In genomic region chr10:108014902-108015177, GRCh38 we compare ENCODE assay signal across 17 cellular contexts.
DNase-seq lines count a peak whose midpoint lies in the region; ATAC-seq and TF ChIP-seq lines count a peak whose summit lies in the region.
"Had no signal": no experiment of that assay in that cellular context is flagged by ENCODE, and none has a peak within 500 bp of the region (broad histone marks: within the 10 kb centered on the region; RNA-seq: fewer than 3 reads in every experiment).

No MANE protein-coding gene starts in this region.

- no peak for TF ChIP-seq POLR2A in upper lobe of left lung (IDR thresholded peaks at IDR 0.05)

- no peak for TF ChIP-seq EP300 in upper lobe of left lung (IDR thresholded peaks at IDR 0.05)

- H3K4me3 ChIP-seq in upper lobe of left lung: no peak overlapping the region
- H3K4me3 ChIP-seq: BLaER1 treated with 17β-estradiol and CSF1 and Interleukin-3, amounts not matched to agents 10 nM and 100 nM; Peyer's patch; right lobe of liver; stomach had no signal

- CTCF ChIA-PET in HEK293T (lab: Yijun Ruan, JAX): no interaction called here

- DNase-seq in SKM-1 treated with dmso at 0.1 percent for 144 hours (lab: John Stamatoyannopoulos, UW; ENCODE audit: unreplicated experiment) (no peak), upper lobe of left lung (no peak), HEK293T (ENCODE audit: extremely low spot score) (no peak)
- no peak for DNase-seq in stimulated activated CD8-positive, alpha-beta memory T cell treated with anti-CD3 and anti-CD28 coated beads, Interleukin-4, amount 100 ng/mL, for 48 hours
- DNase-seq: cerebellar nuclear complex, naive B cell, NCI-H146, NCI-H526, Peyer's patch, right lobe of liver, stomach had no signal

- H3K9me3 ChIP-seq in upper lobe of left lung: peaks cover 0 to 4% (median 0%) of the 10 kb centered on the region in 4 donors
- H3K9me3 ChIP-seq: Peyer's patch, right lobe of liver had no signal

- H3K27ac ChIP-seq in upper lobe of left lung: no peak overlapping the region
- H3K27ac ChIP-seq: BLaER1 treated with 17β-estradiol and CSF1 and Interleukin-3, amounts not matched to agents 10 nM and 100 nM; KMS-11; Peyer's patch; right lobe of liver; stomach had no signal

- H3K36me3 ChIP-seq in upper lobe of left lung: no peaks in the 10 kb centered on the region
- H3K36me3 ChIP-seq: BLaER1 treated with 17β-estradiol and CSF1 and Interleukin-3, amounts not matched to agents 10 nM and 100 nM; Peyer's patch; right lobe of liver; stomach had no signal

- POLR2A ChIA-PET in HEK293T (lab: Yijun Ruan, JAX): no interaction called here

- 96 to 100% methylated on average over 1 of the region's 1 CpG for WGBS in upper lobe of left lung, 2 donors

- no peaks in the 10 kb centered on the region for H3K4me1 ChIP-seq in upper lobe of left lung
- H3K4me1 ChIP-seq: BLaER1 treated with 17β-estradiol and CSF1 and Interleukin-3, amounts not matched to agents 10 nM and 100 nM; Peyer's patch; right lobe of liver; stomach had no signal

- H3K27me3 ChIP-seq in upper lobe of left lung: no peaks in the 10 kb centered on the region
- H3K27me3 ChIP-seq: BLaER1 treated with 17β-estradiol and CSF1 and Interleukin-3, amounts not matched to agents 10 nM and 100 nM; Peyer's patch; right lobe of liver; stomach had no signal

- TF ChIP-seq CTCF in upper lobe of left lung (IDR thresholded peaks at IDR 0.05): no peak

- ATAC-seq in GM18861 (IDR thresholded peaks at IDR 0.05; ENCODE audit: unreplicated experiment) (peak; percentile 85), GM21447 (IDR thresholded peaks at IDR 0.05; ENCODE audit: unreplicated experiment) (peak; percentile 58), HG02973 (IDR thresholded peaks at IDR 0.05; ENCODE audit: unreplicated experiment) (peak; percentile 66), HG03575 (IDR thresholded peaks at IDR 0.05; ENCODE audit: extremely low read depth, insufficient number of reproducible peaks, low FRiP score, unreplicated experiment) (peak; percentile 90), upper lobe of left lung (ENCODE audit: low FRiP score in 2 of 2) (no peak)
- ATAC-seq: right lobe of liver had no signal

TF ChIP-seq in HEK293T, 16 proteins besides CTCF, POLR2A, EP300 and RAD21:
- no peak for TF ChIP-seq L3MBTL2 (conservative IDR thresholded peaks at IDR 0.05)
- TF ChIP-seq ZNF384 (IDR thresholded peaks at IDR 0.05): no peak
- no peak for TF ChIP-seq ARNT (IDR thresholded peaks at IDR 0.05)
- no peak for TF ChIP-seq LEF1 (IDR thresholded peaks at IDR 0.05; ENCODE audit: borderline replicate concordance)
- TF ChIP-seq SP1 (IDR thresholded peaks at IDR 0.05): no peak
- no peak for TF ChIP-seq BHLHE40 (IDR thresholded peaks at IDR 0.05; ENCODE audit: borderline replicate concordance)
- no peak for TF ChIP-seq SUZ12 (IDR thresholded peaks at IDR 0.05)
- TF ChIP-seq NFRKB (IDR thresholded peaks at IDR 0.05): no peak
- TF ChIP-seq FOXA1 (IDR thresholded peaks at IDR 0.05): no peak
- TF ChIP-seq ELF4 (IDR thresholded peaks at IDR 0.05): no peak
- no peak for TF ChIP-seq HDGF (IDR thresholded peaks at IDR 0.05; ENCODE audit: borderline replicate concordance)
- TF ChIP-seq CTBP1 (IDR thresholded peaks at IDR 0.05; ENCODE audit: borderline replicate concordance): no peak
- TF ChIP-seq FOXM1 (IDR thresholded peaks at IDR 0.05; ENCODE audit: borderline replicate concordance): no peak
- TF ChIP-seq PKNOX1 (IDR thresholded peaks at IDR 0.05): no peak
- TF ChIP-seq FOXK2 (IDR thresholded peaks at IDR 0.05): no peak

Comparison
In these comparisons a context has a peak if more than half of its experiments do, and no peak if none do; other contexts are left out.
1. ATAC-seq: peak in GM18861 (single experiment), GM21447 (single experiment), HG02973 (single experiment) and HG03575 (single experiment); none in upper lobe of left lung (0 of 2).